Comparison of ENCODE assay signal across 9 cellular contexts in genomic region chr20:35618032-35618371, GRCh38. TPM values are rescaled to one million over a fixed set of nuclear protein-coding genes. Genes with fewer than 3 reads are reported as not detected.
DNase-seq lines count a peak whose midpoint lies in the region; ATAC-seq and TF ChIP-seq lines count a peak whose summit lies in the region.
"Had no signal": no experiment of that assay in that cellular context is flagged by ENCODE, and none has a peak within 500 bp of the region (broad histone marks: within the 10 kb centered on the region; RNA-seq: fewer than 3 reads in every experiment).

No MANE protein-coding gene starts in this region.

- no peaks in the 10 kb centered on the region for H3K27me3 Mint-ChIP-seq in T-helper 2 cell treated with Interferon-gamma antibody and Interleukin-4, amounts not matched to agents 5 μg/mL and 100 μg/mL, for 36 hours (ENCODE audit: low read depth)
- H3K27me3 Mint-ChIP-seq in activated CD8-positive, alpha-beta T cell treated with anti-CD3 and anti-CD28 coated beads, Interleukin-2, amount 10 ng/mL, durations not matched to agents 7 days and 5 days (ENCODE audit: low read depth) = peaks cover 2% of the 10 kb centered on the region

- peaks cover 0 to 20% (median 14%) of the 10 kb centered on the region in 4 donors for H3K36me3 ChIP-seq in stomach

- H3K9me3 Mint-ChIP-seq in T-helper 2 cell treated with Interferon-gamma antibody and Interleukin-4, amounts not matched to agents 5 μg/mL and 100 μg/mL, for 36 hours = no peaks in the 10 kb centered on the region
- H3K9me3 Mint-ChIP-seq in activated CD8-positive, alpha-beta T cell treated with anti-CD3 and anti-CD28 coated beads, Interleukin-2, amount 10 ng/mL, durations not matched to agents 7 days and 5 days (ENCODE audit: insufficient read depth) = no peaks in the 10 kb centered on the region

- TF ChIP-seq EP300 in stomach (IDR thresholded peaks at IDR 0.05) = no peak

- H3K27me3 ChIP-seq in right cardiac atrium (ENCODE audit: control insufficient read depth, insufficient read depth) (no peaks in the 10 kb centered on the region), stomach (no peaks in the 10 kb centered on the region)

- intact Hi-C loops in right cardiac atrium (cut with DNase I) = no loop called here
- intact Hi-C loops in stomach (cut with DNase I; ENCODE audit: low total_unique reads) = no loop called here

- H3K4me3 ChIP-seq in right cardiac atrium (ENCODE audit: low read length) (peak overlapping the region; percentile 45), stomach (peak overlapping the region; percentile 45 to 62 (median 54))

- TF ChIP-seq POLR2A in stomach (IDR thresholded peaks at IDR 0.05) = no peak

- peaks cover 6% of the 10 kb centered on the region for H3K4me1 ChIP-seq in right cardiac atrium (ENCODE audit: control insufficient read depth, insufficient read depth, low read length)
- peaks cover 31 to 52% (median 47%) of the 10 kb centered on the region in 4 donors for H3K4me1 ChIP-seq in stomach

- peak overlapping the region; percentile 86 for H3K4me3 Mint-ChIP-seq in T-helper 2 cell treated with Interferon-gamma antibody and Interleukin-4, amounts not matched to agents 5 μg/mL and 100 μg/mL, for 36 hours
- H3K4me3 Mint-ChIP-seq in activated CD8-positive, alpha-beta T cell treated with anti-CD3 and anti-CD28 coated beads, Interleukin-2, amount 10 ng/mL, durations not matched to agents 7 days and 5 days = peak overlapping the region; percentile 84

- H3K4me1 Mint-ChIP-seq in T-helper 2 cell treated with Interferon-gamma antibody and Interleukin-4, amounts not matched to agents 5 μg/mL and 100 μg/mL, for 36 hours (ENCODE audit: low read depth) = peaks cover 27% of the 10 kb centered on the region
- peaks cover 43% of the 10 kb centered on the region for H3K4me1 Mint-ChIP-seq in activated CD8-positive, alpha-beta T cell treated with anti-CD3 and anti-CD28 coated beads, Interleukin-2, amount 10 ng/mL, durations not matched to agents 7 days and 5 days (ENCODE audit: low read depth)

- H3K36me3 Mint-ChIP-seq in T-helper 2 cell treated with Interferon-gamma antibody and Interleukin-4, amounts not matched to agents 5 μg/mL and 100 μg/mL, for 36 hours (ENCODE audit: low read depth) = peaks cover 2% of the 10 kb centered on the region
- peaks cover 7% of the 10 kb centered on the region for H3K36me3 Mint-ChIP-seq in activated CD8-positive, alpha-beta T cell treated with anti-CD3 and anti-CD28 coated beads, Interleukin-2, amount 10 ng/mL, durations not matched to agents 7 days and 5 days (ENCODE audit: low read depth)

- H3K27ac Mint-ChIP-seq in T-helper 2 cell treated with Interferon-gamma antibody and Interleukin-4, amounts not matched to agents 5 μg/mL and 100 μg/mL, for 36 hours = peak overlapping the region; percentile 91
- H3K27ac Mint-ChIP-seq in activated CD8-positive, alpha-beta T cell treated with anti-CD3 and anti-CD28 coated beads, Interleukin-2, amount 10 ng/mL, durations not matched to agents 7 days and 5 days = peak overlapping the region; percentile 92

- DNase-seq in T-helper 2 cell treated with Interferon-gamma antibody and Interleukin-4, amounts not matched to agents 5 μg/mL and 100 μg/mL, for 36 hours (ENCODE audit: low spot score) = no peak
- DNase-seq in T-helper 2 cell (no peak), right cardiac atrium (no peak), stomach (no peak), NCI-H526 treated with DMSO at 0.1 percent for 48 hours (lab: John Stamatoyannopoulos, UW) (no peak)
- no peak for DNase-seq in activated CD8-positive, alpha-beta T cell treated with anti-CD3 and anti-CD28 coated beads, Interleukin-2, amount 10 ng/mL, durations not matched to agents 7 days and 5 days
- no peak for DNase-seq in stimulated activated CD8-positive, alpha-beta memory T cell treated with anti-CD3 and anti-CD28 coated beads, Interleukin-4, amount 100 ng/mL, for 48 hours
- DNase-seq: midbrain had no signal

- WGBS in right cardiac atrium = 25% methylated on average over 3 of the region's 3 CpGs
- 24 to 33% (median 28%) methylated on average over 3 of the region's 3 CpGs for WGBS in stomach, 5 donors

- no peak overlapping the region for H3K27ac ChIP-seq in right cardiac atrium (ENCODE audit: low read length)
- peak overlapping the region in 4 of 5 donors; percentile 90 to 95 (median 93) for H3K27ac ChIP-seq in stomach

- TF ChIP-seq CTCF in stomach (IDR thresholded peaks at IDR 0.05) = peak in 1 of 7 experiments; percentile 4

- POLR2A ChIA-PET in activated CD8-positive, alpha-beta T cell treated with anti-CD3 and anti-CD28 coated beads, Interleukin-2, amount 10 ng/mL, durations not matched to agents 7 days and 5 days (lab: Charles Lee) = interaction anchor here (1.1 to 5.1 kb wide), 5 partner anchors 11 to 151 kb away, joined by 3 to 72 read pairs (median 3); partner anchors contain the start of genes CPNE1, NFS1, RBM12 and ROMO1

- CTCF ChIA-PET in activated CD8-positive, alpha-beta T cell treated with anti-CD3 and anti-CD28 coated beads, Interleukin-2, amount 10 ng/mL, durations not matched to agents 7 days and 5 days (lab: Charles Lee) = interaction anchor here (0.8 to 4.3 kb wide), 11 partner anchors 9 to 336 kb away, joined by 3 to 43 read pairs (median 6); partner anchors contain the start of gene SCAND1

- no peaks in the 10 kb centered on the region for H3K9me3 ChIP-seq in right cardiac atrium (ENCODE audit: control insufficient read depth, low read length)
- no peaks in the 10 kb centered on the region for H3K9me3 ChIP-seq in stomach

- no peak for ATAC-seq in activated CD8-positive, alpha-beta T cell treated with anti-CD3 and anti-CD28 coated beads, Interleukin-2, amount 10 ng/mL, durations not matched to agents 7 days and 5 days
- no peak for ATAC-seq in right cardiac atrium
- no peak for ATAC-seq in GM18873 (IDR thresholded peaks at IDR 0.05; ENCODE audit: low FRiP score, unreplicated experiment)

RNA-seq across cellular contexts. Expression of gene SPAG4, which starts 2.4 kb away (rescaled TPM):
- 1 to 10 TPM; 2.6 to 5.0 TPM for total RNA-seq in activated CD8-positive, alpha-beta T cell treated with anti-CD3 and anti-CD28 coated beads, Interleukin-2, amount 10 ng/mL, durations not matched to agents 7 days and 5 days
- total RNA-seq in right cardiac atrium = 1 to 10 TPM; 3.7 to 5.0 (median 4.4) TPM
- polyA plus RNA-seq in right cardiac atrium = 6.7 TPM
- total RNA-seq in stomach = 10 to 100 TPM in 1 of 5 donors, 1 to 10 TPM in 1, not detected in 3; 3.5 to 39.7 TPM
- 10 to 100 TPM in 1 of 3 donors, 1 to 10 TPM in 2; 2.9 to 10.5 (median 3.9) TPM for polyA plus RNA-seq in stomach

RNA-seq across cellular contexts. Expression of gene CPNE1, which starts 46.7 kb away (rescaled TPM):
- total RNA-seq in activated CD8-positive, alpha-beta T cell treated with anti-CD3 and anti-CD28 coated beads, Interleukin-2, amount 10 ng/mL, durations not matched to agents 7 days and 5 days = 100 to 1,000 TPM; 271 to 272 TPM
- total RNA-seq in right cardiac atrium = 10 to 100 TPM; 67.5 to 82.7 (median 77.9) TPM
- polyA plus RNA-seq in right cardiac atrium = 63.2 TPM
- total RNA-seq in stomach = 100 to 1,000 TPM in 2 of 5 donors, 10 to 100 TPM in 3; 67.9 to 172 (median 98.0) TPM
- polyA plus RNA-seq in stomach = 100 to 1,000 TPM in 2 of 3 donors, 10 to 100 TPM in 1; 83.6 to 137 (median 117) TPM

RNA-seq across cellular contexts. Expression of gene RBM12, which starts 46.7 kb away (rescaled TPM):
- total RNA-seq in activated CD8-positive, alpha-beta T cell treated with anti-CD3 and anti-CD28 coated beads, Interleukin-2, amount 10 ng/mL, durations not matched to agents 7 days and 5 days = 100 to 1,000 TPM; 112 to 119 TPM
- total RNA-seq in right cardiac atrium (10 to 100 TPM; 46.1 to 59.1 (median 53.6) TPM), stomach (100 to 1,000 TPM in 1 of 5 donors, 10 to 100 TPM in 4; 16.2 to 147 (median 47.7) TPM)
- polyA plus RNA-seq in right cardiac atrium (8.7 TPM), stomach (10 to 100 TPM in 1 of 3 donors, 1 to 10 TPM in 2; 7.9 to 13.3 (median 9.6) TPM)
